In the genomic region with DNA sequence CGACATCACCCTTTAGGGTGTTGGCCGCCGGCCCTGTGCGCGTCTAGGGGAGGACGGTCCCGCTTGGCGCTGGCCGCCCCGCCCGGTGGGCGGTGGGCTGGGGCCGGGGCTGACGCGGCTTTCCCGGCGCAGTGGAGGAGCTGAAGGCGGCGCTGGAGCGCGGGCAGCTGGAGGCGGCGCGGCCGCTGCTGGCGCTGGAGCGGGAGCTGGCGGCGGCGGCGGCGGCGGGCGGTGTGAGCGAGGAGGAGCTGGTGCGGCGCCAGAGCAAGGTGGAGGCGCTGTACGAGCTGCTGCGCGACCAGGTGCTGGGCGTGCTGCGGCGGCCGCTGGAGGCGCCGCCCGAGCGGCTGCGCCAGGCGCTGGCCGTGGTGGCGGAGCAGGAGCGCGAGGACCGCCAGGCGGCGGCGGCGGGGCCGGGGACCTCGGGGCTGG, we compare ENCODE assay signal across 10 cellular contexts. TPM values are rescaled to one million over a fixed set of nuclear protein-coding genes. Genes with fewer than 3 reads are reported as not detected.
A peak's percentile ranks its signal among the peaks of the same experiment; 100 is the strongest.
DNase-seq lines count a peak whose midpoint lies in the region; ATAC-seq and TF ChIP-seq lines count a peak whose summit lies in the region.
"Had no signal": no experiment of that assay in that cellular context is flagged by ENCODE, and none has a peak within 500 bp of the region (broad histone marks: within the 10 kb centered on the region; RNA-seq: fewer than 3 reads in every experiment).

No MANE protein-coding gene starts in this region.

- intact Hi-C loops in colonic mucosa (cut with DNase I) = no loop called here
- intact Hi-C loops in right lobe of liver (cut with DNase I) = no loop called here
- intact Hi-C loops in testis (cut with DNase I; ENCODE audit: low total_unique reads) = loop anchor here (10.0 kb wide), 1 partner anchor 148 kb away; no protein-coding TSS in a partner anchor

- H3K4me1 ChIP-seq in colonic mucosa (peaks cover 3% of the 10 kb centered on the region), right lobe of liver (peaks cover 0 to 42% (median 18%) of the 10 kb centered on the region in 4 donors), testis (peaks cover 42% of the 10 kb centered on the region)

- DNase-seq in LoVo (ENCODE audit: low spot score) (peak; percentile 75), colonic mucosa (peak; percentile 56), right lobe of liver (peak; percentile 78 to 86 (median 81)), testis (no peak)
- DNase-seq in activated CD4-positive, alpha-beta T cell treated with anti-CD3 and anti-CD28 coated beads, Interleukin-2, amount 10 ng/mL, durations not matched to agents 7 days and 5 days = no peak
- DNase-seq: activated T-cell treated with anti-CD3 and anti-CD28 coated beads for 4 hours had no signal

- peak overlapping the region in 1 of 2 donors; percentile 24 for H3K9ac ChIP-seq in colonic mucosa (ENCODE audit: low read depth in 2 of 2, low read length in 2 of 2)

- peaks cover 13% of the 10 kb centered on the region for H3K27me3 Mint-ChIP-seq in activated CD4-positive, alpha-beta T cell treated with anti-CD3 and anti-CD28 coated beads, Interleukin-2, amount 10 ng/mL, durations not matched to agents 7 days and 5 days

- CTCF ChIA-PET in activated CD4-positive, alpha-beta T cell treated with anti-CD3 and anti-CD28 coated beads, Interleukin-2, amount 10 ng/mL, durations not matched to agents 7 days and 5 days (lab: Charles Lee) = no interaction called here

- peak; percentile 27 for TF ChIP-seq POLR2A in right lobe of liver (IDR thresholded peaks at IDR 0.05)
- no peak for TF ChIP-seq POLR2A in testis (IDR thresholded peaks at IDR 0.05)

- no peak overlapping the region for H3K27ac Mint-ChIP-seq in activated CD4-positive, alpha-beta T cell treated with anti-CD3 and anti-CD28 coated beads, Interleukin-2, amount 10 ng/mL, durations not matched to agents 7 days and 5 days

- ATAC-seq in right lobe of liver = peak; percentile 24 to 68 (median 66)
- no peak for ATAC-seq in GM21526 (IDR thresholded peaks at IDR 0.05; ENCODE audit: low FRiP score, unreplicated experiment)
- ATAC-seq in HG02623 (IDR thresholded peaks at IDR 0.05; ENCODE audit: unreplicated experiment) = no peak
- no peak for ATAC-seq in GM19397 (IDR thresholded peaks at IDR 0.05; ENCODE audit: unreplicated experiment)

- H3K27ac ChIP-seq in colonic mucosa = no peak overlapping the region
- H3K27ac ChIP-seq in right lobe of liver = peak overlapping the region in 1 of 3 donors; percentile 40
- peak overlapping the region in 1 of 2 donors; percentile 36 for H3K27ac ChIP-seq in testis

- H3K27me3 ChIP-seq in colonic mucosa (peaks cover 26% of the 10 kb centered on the region), right lobe of liver (no peaks in the 10 kb centered on the region), testis (no peaks in the 10 kb centered on the region)

- TF ChIP-seq CTCF in colonic mucosa (IDR thresholded peaks at IDR 0.05) = no peak
- peak; percentile 8 to 55 (median 26) for TF ChIP-seq CTCF in right lobe of liver (IDR thresholded peaks at IDR 0.05)
- TF ChIP-seq CTCF in testis (IDR thresholded peaks at IDR 0.05) = peak in 1 of 3 experiments; percentile 37

- no peaks in the 10 kb centered on the region for H3K36me3 ChIP-seq in colonic mucosa
- H3K36me3 ChIP-seq in right lobe of liver = peaks cover 0 to 5% (median 0%) of the 10 kb centered on the region in 4 donors
- no peaks in the 10 kb centered on the region for H3K36me3 ChIP-seq in testis (ENCODE audit: low read depth, missing control alignments)

- no peaks in the 10 kb centered on the region for H3K9me3 Mint-ChIP-seq in activated CD4-positive, alpha-beta T cell treated with anti-CD3 and anti-CD28 coated beads, Interleukin-2, amount 10 ng/mL, durations not matched to agents 7 days and 5 days

- peak overlapping the region; percentile 16 for H3K4me3 ChIP-seq in colonic mucosa
- peak overlapping the region; percentile 10 to 43 (median 21) for H3K4me3 ChIP-seq in right lobe of liver
- peak overlapping the region; percentile 12 to 34 for H3K4me3 ChIP-seq in testis

- POLR2A ChIA-PET in activated CD4-positive, alpha-beta T cell treated with anti-CD3 and anti-CD28 coated beads, Interleukin-2, amount 10 ng/mL, durations not matched to agents 7 days and 5 days (lab: Charles Lee) = no interaction called here

- 22% methylated on average over 13 of the region's 62 CpGs for WGBS in right lobe of liver (ENCODE audit: insufficient coverage, low coverage, low lambda C conversion rate, missing lambda C conversion rate)
- 18 to 32% methylated on average over 5 to 33 of the region's 62 CpGs for WGBS in testis, 2 donors

- no peaks in the 10 kb centered on the region for H3K4me1 Mint-ChIP-seq in activated CD4-positive, alpha-beta T cell treated with anti-CD3 and anti-CD28 coated beads, Interleukin-2, amount 10 ng/mL, durations not matched to agents 7 days and 5 days

- no peak overlapping the region for H3K4me3 Mint-ChIP-seq in activated CD4-positive, alpha-beta T cell treated with anti-CD3 and anti-CD28 coated beads, Interleukin-2, amount 10 ng/mL, durations not matched to agents 7 days and 5 days

- no peaks in the 10 kb centered on the region for H3K36me3 Mint-ChIP-seq in activated CD4-positive, alpha-beta T cell treated with anti-CD3 and anti-CD28 coated beads, Interleukin-2, amount 10 ng/mL, durations not matched to agents 7 days and 5 days (ENCODE audit: low read depth)

- H3K9me3 ChIP-seq in colonic mucosa = no peaks in the 10 kb centered on the region
- no peaks in the 10 kb centered on the region for H3K9me3 ChIP-seq in right lobe of liver
- no peaks in the 10 kb centered on the region for H3K9me3 ChIP-seq in testis

RNA-seq across cellular contexts. Expression of a gene that starts 3.6 kb away (rescaled TPM):
- total RNA-seq in colonic mucosa (10 to 100 TPM; 10.5 to 26.9 TPM), right lobe of liver (100 to 1,000 TPM in 1 of 6 experiments, 10 to 100 TPM in 5; 23.2 to 122 (median 32.6) TPM), testis (10 to 100 TPM; 44.9 to 51.8 TPM)
- polyA plus RNA-seq in testis (ENCODE audit: insufficient read depth, low read depth, low replicate concordance) = 92.8 TPM
- total RNA-seq in activated CD4-positive, alpha-beta T cell treated with anti-CD3 and anti-CD28 coated beads, Interleukin-2, amount 10 ng/mL, durations not matched to agents 7 days and 5 days = under 1 TPM in 1 of 2 experiments, not detected in 1; 0.60 TPM

RNA-seq across cellular contexts. Expression of a gene that starts 32.4 kb away (rescaled TPM):
- 10 to 100 TPM; 11.3 to 15.6 TPM for total RNA-seq in colonic mucosa
- total RNA-seq in right lobe of liver = 10 to 100 TPM; 34.2 to 87.1 (median 48.1) TPM
- 1 to 10 TPM; 1.0 to 2.4 TPM for total RNA-seq in testis
- 2.4 TPM for polyA plus RNA-seq in testis (ENCODE audit: insufficient read depth, low read depth, low replicate concordance)
- not detected for total RNA-seq in activated CD4-positive, alpha-beta T cell treated with anti-CD3 and anti-CD28 coated beads, Interleukin-2, amount 10 ng/mL, durations not matched to agents 7 days and 5 days
- total RNA-seq: glomerular endothelial cell had no signal

RNA-seq across cellular contexts. Expression of a gene that starts 42.9 kb away (rescaled TPM):
- not detected for total RNA-seq in colonic mucosa
- not detected for total RNA-seq in right lobe of liver
- total RNA-seq in testis = 1 to 10 TPM; 1.9 to 5.6 TPM
- polyA plus RNA-seq in testis (ENCODE audit: insufficient read depth, low read depth, low replicate concordance) = 3.9 TPM
- total RNA-seq in activated CD4-positive, alpha-beta T cell treated with anti-CD3 and anti-CD28 coated beads, Interleukin-2, amount 10 ng/mL, durations not matched to agents 7 days and 5 days = not detected
- total RNA-seq: glomerular endothelial cell had no signal

Comparison
In these comparisons a context has a peak if more than half of its experiments do, and no peak if none do; other contexts are left out.
1. DNase-seq: peak in LoVo (single experiment), colonic mucosa (single experiment) and right lobe of liver (3 of 3); none in testis (single experiment) and activated CD4-positive, alpha-beta T cell treated with anti-CD3 and anti-CD28 coated beads, Interleukin-2, amount 10 ng/mL, durations not matched to agents 7 days and 5 days (single experiment).
2. ATAC-seq: peak in right lobe of liver (4 of 4); none in GM21526 (single experiment), HG02623 (single experiment) and GM19397 (single experiment).
3. RNA of a gene that starts 3.6 kb away (total RNA-seq): 44.9 to 51.8 TPM in testis, 23.2 to 122 TPM in right lobe of liver and 10.5 to 26.9 TPM in colonic mucosa; 0.60 TPM in activated CD4-positive, alpha-beta T cell treated with anti-CD3 and anti-CD28 coated beads, Interleukin-2, amount 10 ng/mL, durations not matched to agents 7 days and 5 days; every median in the first group is over 4 times any median in the second.
4. Peak in every context shown above with its lines, with median percentiles within 50 percentile points of each other: H3K4me3 ChIP-seq.